Comparison of ENCODE assay signal across 30 cellular contexts in genomic region chr4:25677157-25677556, GRCh38. TPM values are rescaled to one million over a fixed set of nuclear protein-coding genes. Genes with fewer than 3 reads are reported as not detected.
"Had no signal": no experiment of that assay in that cellular context is flagged by ENCODE, and none has a peak within 500 bp of the region (broad histone marks: within the 10 kb centered on the region; RNA-seq: fewer than 3 reads in every experiment).

No MANE protein-coding gene starts in this region.

- H3K4me3 Mint-ChIP-seq: memory B cell; naive B cell; natural killer cell; nephron progenitor cell; stimulated activated effector memory CD8-positive, alpha-beta T cell treated with anti-CD3 and anti-CD28 coated beads, Interleukin-12 subunit alpha, Interleukin-12 subunit beta, amount 100 ng/mL, for 72 hours; stimulated activated naive CD8-positive, alpha-beta T cell treated with anti-CD3 and anti-CD28 coated beads, Interleukin-15, Interleukin-2, amounts not matched to agents 100 ng/mL and 50 ng/mL, for 24 hours had no signal

- DNase-seq: heart right ventricle; islet precursor cell; kidney glomerular epithelial cell; left cardiac atrium; left ventricle myocardium inferior; naive B cell; natural killer cell; nephron progenitor cell; pancreas; retina; right cardiac atrium; spleen; stimulated activated CD4-positive, alpha-beta T cell treated with anti-CD3 and anti-CD28 coated beads, Interleukin-4, amount 100 ng/mL, for 24 hours; stimulated activated naive CD4-positive, alpha-beta T cell; tibial artery; trophoblast cell; upper lobe of right lung had no signal

- H3K27ac Mint-ChIP-seq: memory B cell; naive B cell; natural killer cell; nephron progenitor cell; stimulated activated effector memory CD8-positive, alpha-beta T cell treated with anti-CD3 and anti-CD28 coated beads, Interleukin-12 subunit alpha, Interleukin-12 subunit beta, amount 100 ng/mL, for 72 hours; stimulated activated naive CD8-positive, alpha-beta T cell treated with anti-CD3 and anti-CD28 coated beads, Interleukin-15, Interleukin-2, amounts not matched to agents 100 ng/mL and 50 ng/mL, for 24 hours had no signal

- H3K4me1 Mint-ChIP-seq: natural killer cell; stimulated activated effector memory CD8-positive, alpha-beta T cell treated with anti-CD3 and anti-CD28 coated beads, Interleukin-12 subunit alpha, Interleukin-12 subunit beta, amount 100 ng/mL, for 72 hours had no signal

- H3K27ac ChIP-seq: heart right ventricle, hepatocyte, left ventricle myocardium inferior, pancreas, prostate gland, skin epidermis, spleen, suprapubic skin, thoracic aorta, tibial artery, upper lobe of right lung had no signal

- H3K27me3 ChIP-seq: heart right ventricle, hepatocyte, pancreas, spleen, suprapubic skin, tibial artery, upper lobe of right lung had no signal

- H3K9me3 ChIP-seq: heart right ventricle, left ventricle myocardium inferior, pancreas, prostate gland, spleen, suprapubic skin, thoracic aorta, tibial artery, upper lobe of right lung had no signal

- H3K36me3 ChIP-seq: heart right ventricle, left ventricle myocardium inferior, pancreas, prostate gland, spleen, suprapubic skin, thoracic aorta, tibial artery had no signal

- H3K4me1 ChIP-seq: heart right ventricle, left ventricle myocardium inferior, pancreas, prostate gland, spleen, suprapubic skin, tibial artery, upper lobe of right lung had no signal

- H3K9me3 Mint-ChIP-seq: natural killer cell; nephron progenitor cell; stimulated activated naive CD8-positive, alpha-beta T cell treated with anti-CD3 and anti-CD28 coated beads, Interleukin-15, Interleukin-2, amounts not matched to agents 100 ng/mL and 50 ng/mL, for 24 hours had no signal

- ATAC-seq: heart right ventricle; left cardiac atrium; natural killer cell; pancreas; right cardiac atrium; sciatic nerve; stimulated activated effector memory CD8-positive, alpha-beta T cell treated with anti-CD3 and anti-CD28 coated beads, Interleukin-12 subunit alpha, Interleukin-12 subunit beta, amount 100 ng/mL, for 72 hours had no signal

- H3K27me3 Mint-ChIP-seq: stimulated activated naive CD8-positive, alpha-beta T cell treated with anti-CD3 and anti-CD28 coated beads, Interleukin-15, Interleukin-2, amounts not matched to agents 100 ng/mL and 50 ng/mL, for 24 hours had no signal

- H3K36me3 Mint-ChIP-seq: naive B cell; natural killer cell; stimulated activated effector memory CD8-positive, alpha-beta T cell treated with anti-CD3 and anti-CD28 coated beads, Interleukin-12 subunit alpha, Interleukin-12 subunit beta, amount 100 ng/mL, for 72 hours had no signal

- FAIRE-seq: pancreas, urothelium cell line had no signal

- H3K4me3 ChIP-seq: heart right ventricle, hepatocyte, left ventricle myocardium inferior, pancreas, prostate gland, skin epidermis, spleen, suprapubic skin, thoracic aorta, tibial artery, upper lobe of right lung had no signal

RNA-seq across cellular contexts. Expression of gene SLC34A2, which starts 21.5 kb away (rescaled TPM):
- total RNA-seq: left ventricle myocardium inferior, lung microvascular endothelial cell, mesenteric fat pad, natural killer cell, subcutaneous adipose tissue, thoracic aorta had no signal
- polyA plus RNA-seq: right cardiac atrium had no signal
